8 cellular contexts compared by ENCODE assay signal in the genomic region with DNA sequence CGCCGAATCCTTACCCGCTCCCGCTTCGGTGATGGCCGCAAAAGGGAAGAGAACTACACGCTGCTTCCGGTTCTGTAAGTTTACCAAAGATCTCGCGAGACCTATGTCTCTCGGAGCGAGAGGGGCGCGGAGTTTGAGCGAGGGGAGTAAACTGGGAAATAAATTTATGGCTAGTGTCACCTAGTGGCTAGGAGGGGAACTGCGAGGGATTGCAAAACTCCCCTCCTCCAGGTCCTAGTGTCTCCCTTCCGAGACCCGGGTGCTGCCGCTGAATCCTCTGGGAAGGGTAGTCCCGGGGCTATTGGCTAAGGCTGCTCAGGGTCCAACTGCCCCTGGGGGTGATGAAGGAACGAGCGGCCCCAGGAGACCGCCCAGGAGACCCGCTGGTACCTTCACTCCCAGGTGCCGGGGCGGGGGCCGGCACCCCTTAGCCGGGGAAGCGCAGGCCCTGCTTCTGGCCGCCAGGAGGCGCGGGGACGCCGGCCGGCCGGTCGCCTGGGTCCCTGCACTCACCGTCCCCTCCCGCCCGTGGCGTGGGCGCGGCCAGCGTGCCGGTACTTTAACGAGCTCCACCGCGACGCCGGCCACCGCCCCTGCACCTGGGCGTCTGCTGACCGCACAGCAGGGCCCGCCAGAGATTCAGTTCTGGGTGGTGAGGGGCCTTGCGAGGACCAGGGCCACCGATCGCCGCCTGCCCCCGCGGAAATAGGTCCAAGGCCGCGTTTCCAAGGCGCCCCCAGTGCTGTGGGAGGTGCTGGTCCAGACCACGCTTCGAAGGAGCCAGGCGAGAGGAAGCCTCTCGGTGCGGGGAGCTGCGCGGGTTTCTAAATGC. TPM values are rescaled to one million over a fixed set of nuclear protein-coding genes. Genes with fewer than 3 reads are reported as not detected.
DNase-seq lines count a peak whose midpoint lies in the region; FAIRE-seq and TF ChIP-seq lines count a peak whose summit lies in the region.

Gene RPL26 (minus strand): TSS at position 51 of the 832 bp plus-strand sequence. CDS start 883 bp downstream, outside the sequence.

- peak; percentile 60 for FAIRE-seq in H54 (lab: Jason Lieb, UNC)

- TF ChIP-seq CTCF in Loucy (conservative IDR thresholded peaks at IDR 0.05; ENCODE audit: low read length) (peak; percentile 99), fibroblast of villous mesenchyme (IDR thresholded peaks at IDR 0.05; ENCODE audit: insufficient read depth, low read depth, low read length) (peak; percentile 84), neural crest cell (conservative IDR thresholded peaks at IDR 0.05) (peak; percentile 99)

- H3K79me2 ChIP-seq in Loucy (ENCODE audit: insufficient read depth, low read length) = peaks cover 55% of the 10 kb centered on the region

- no peaks in the 10 kb centered on the region for H3K27me3 Mint-ChIP-seq in neural crest cell (ENCODE audit: low read depth)

- peaks cover 48% of the 10 kb centered on the region for H3K4me1 Mint-ChIP-seq in neural crest cell

- DNase-seq in H54 (ENCODE audit: insufficient read length, low spot score) = peak; percentile 82
- peak; percentile 99 to 100 for DNase-seq in SHP77 (lab: John Stamatoyannopoulos, UW)
- DNase-seq in activated effector memory CD4-positive, alpha-beta T cell treated with anti-CD3 and anti-CD28 coated beads, Interleukin-2, amount 50 U/mL, for 16 hours = peak; percentile 97
- DNase-seq in fibroblast of villous mesenchyme (ENCODE audit: low read depth) = peak; percentile 99
- peak; percentile 94 for DNase-seq in neural crest cell (ENCODE audit: low read depth, low spot score)
- peak; percentile 98 for DNase-seq in stromal cell of bone marrow (ENCODE audit: low read depth)

- H3K36me3 ChIP-seq in ES-I3 (ENCODE audit: insufficient read depth, low read length) (peaks cover 35% of the 10 kb centered on the region), Loucy (ENCODE audit: insufficient read depth, low read length) (peaks cover 31% of the 10 kb centered on the region)

- peaks cover 8% of the 10 kb centered on the region for H3K27me3 ChIP-seq in Loucy (ENCODE audit: insufficient read depth, low read length, poor library complexity, severe bottlenecking)

- H3K9ac ChIP-seq in ES-I3 (ENCODE audit: low read depth, low read length) (peak within 1 kb of the TSS; percentile 98), Loucy (ENCODE audit: low read depth, low read length, poor library complexity, severe bottlenecking) (peak within 1 kb of the TSS; percentile 91)

- peaks cover 12% of the 10 kb centered on the region; the same call in 1 of the 2 replicates for H3F3A ChIP-seq in Loucy (ENCODE audit: low read depth)

- H3K27ac Mint-ChIP-seq in neural crest cell (ENCODE audit: unreplicated experiment) = peak within 1 kb of the TSS; percentile 100

- no peaks in the 10 kb centered on the region for H3K9me3 Mint-ChIP-seq in neural crest cell

- no peaks in the 10 kb centered on the region for H3K9me2 ChIP-seq in Loucy (replicated peaks; ENCODE audit: low read depth, low read length)

- H3K4me2 ChIP-seq in Loucy (ENCODE audit: low read depth, low read length, poor library complexity, severe bottlenecking) = peak within 1 kb of the TSS; percentile 99

- H3K9me3 ChIP-seq in ES-I3 (ENCODE audit: control insufficient read depth, insufficient read depth, low read length) (no peaks in the 10 kb centered on the region), Loucy (ENCODE audit: insufficient read depth, low read depth, low read length) (no peaks in the 10 kb centered on the region)

- H3K4me3 ChIP-seq in Loucy (ENCODE audit: low read length, poor library complexity, severe bottlenecking) (peak within 1 kb of the TSS; percentile 87), fibroblast of villous mesenchyme (ENCODE audit: low read depth, low read length) (peak within 1 kb of the TSS; percentile 89)

- H3K36me3 Mint-ChIP-seq in neural crest cell (ENCODE audit: low read depth) = peaks cover 23% of the 10 kb centered on the region

- peak within 1 kb of the TSS; percentile 100 for H3K4me3 Mint-ChIP-seq in neural crest cell

- H2AFZ ChIP-seq in Loucy (ENCODE audit: low read length) = peak within 1 kb of the TSS; percentile 90

- TF ChIP-seq POLR2A in H54 (IDR thresholded peaks at IDR 0.05; ENCODE audit: low read depth, low read length) = peak; percentile 86

- H4K20me1 ChIP-seq in Loucy (ENCODE audit: insufficient read depth, low read length, poor library complexity, severe bottlenecking) = peaks cover 43% of the 10 kb centered on the region

- H3K4me1 ChIP-seq in ES-I3 (ENCODE audit: insufficient read depth, low read length) = peaks cover 24% of the 10 kb centered on the region
- peaks cover 38% of the 10 kb centered on the region for H3K4me1 ChIP-seq in Loucy (ENCODE audit: insufficient read depth, low read length, poor library complexity, severe bottlenecking)

RNA-seq across cellular contexts. Expression of gene RPL26, which starts in this region (rescaled TPM):
- total RNA-seq in fibroblast of villous mesenchyme = 2,045 and 2,110 TPM in 2 replicates
- total RNA-seq in neural crest cell = 1,793 and 1,885 TPM in 2 replicates

Comparison
In these comparisons a context has a peak if more than half of its experiments do, and no peak if none do; other contexts are left out.
1. Peak in every context shown above with its lines: DNase-seq and H3K4me3 ChIP-seq.